12 cellular contexts compared by ENCODE assay signal in the genomic region with DNA sequence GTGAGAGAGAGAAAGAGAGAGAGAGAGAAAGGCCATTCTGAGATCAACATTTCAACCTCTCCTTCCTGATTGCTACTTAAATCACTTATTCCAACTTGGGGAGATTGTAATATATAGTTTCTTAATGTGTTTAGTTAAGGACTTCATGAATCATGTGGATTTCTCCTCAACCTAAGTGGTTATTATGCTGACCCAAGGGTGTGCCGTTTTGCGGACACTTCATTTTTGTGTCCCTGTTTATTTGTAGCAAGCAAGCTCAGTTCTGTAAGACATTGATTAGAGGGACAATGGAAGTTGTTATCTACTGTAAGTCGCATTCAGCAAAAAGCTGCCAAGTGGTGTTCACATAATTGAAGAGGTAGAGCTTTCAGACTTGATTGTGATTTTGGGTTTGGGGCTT. TPM values are rescaled to one million over a fixed set of nuclear protein-coding genes. Genes with fewer than 3 reads are reported as not detected.
A peak's percentile ranks its signal among the peaks of the same experiment; 100 is the strongest.
DNase-seq lines count a peak whose midpoint lies in the region; ATAC-seq, FAIRE-seq and TF ChIP-seq lines count a peak whose summit lies in the region.
"Had no signal": no experiment of that assay in that cellular context is flagged by ENCODE, and none has a peak within 500 bp of the region (broad histone marks: within the 10 kb centered on the region; RNA-seq: fewer than 3 reads in every experiment).

No MANE protein-coding gene starts in this region.

- FAIRE-seq in HepG2 (lab: Jason Lieb, UNC): no peak
- FAIRE-seq: GM12892 had no signal

- no peaks in the 10 kb centered on the region for H3K4me1 Mint-ChIP-seq in activated CD4-positive, alpha-beta T cell treated with anti-CD3 and anti-CD28 coated beads for 36 hours

- H3K36me3 ChIP-seq in right lobe of liver (no peaks in the 10 kb centered on the region), HepG2 (replicated peaks in 1 of 2; ENCODE audit: control insufficient read depth in 1 of 2, insufficient read depth in 2 of 2, low read length in 2 of 2) (no peaks in the 10 kb centered on the region), ovary (no peaks in the 10 kb centered on the region)
- H3K36me3 ChIP-seq: BLaER1 treated with 17β-estradiol and CSF1 and Interleukin-3, amounts not matched to agents 10 nM and 100 nM had no signal

- H3K27me3 Mint-ChIP-seq in activated CD4-positive, alpha-beta T cell treated with anti-CD3 and anti-CD28 coated beads for 36 hours: peaks cover 5% of the 10 kb centered on the region

- CTCF ChIA-PET in HepG2 (lab: Yijun Ruan, JAX; ENCODE audit: low intra/inter-chr PET ratio, low total read pairs): no interaction called here
- CTCF ChIA-PET in activated CD4-positive, alpha-beta T cell treated with anti-CD3 and anti-CD28 coated beads for 36 hours (lab: Charles Lee): no interaction called here

- H3K27me3 ChIP-seq in right lobe of liver: no peaks in the 10 kb centered on the region
- no peaks in the 10 kb centered on the region; a peak in 1 of 5 replicates for H3K27me3 ChIP-seq in HepG2 (ENCODE audit: control insufficient read depth in 1 of 2, insufficient read depth in 2 of 2, low read length in 2 of 2)
- H3K27me3 ChIP-seq in ovary: no peaks in the 10 kb centered on the region
- H3K27me3 ChIP-seq: BLaER1 treated with 17β-estradiol and CSF1 and Interleukin-3, amounts not matched to agents 10 nM and 100 nM had no signal

- in situ Hi-C loops in HepG2 (cut with HindIII; ENCODE audit: extremely low pct_ligation_motif_present, low pct_unique_long_range_greater_than_20kb): no loop called here

- no peak overlapping the region for H3K9ac ChIP-seq in HepG2 (ENCODE audit: insufficient read depth, low read depth, low read length)
- H3K9ac ChIP-seq: BLaER1 treated with 17β-estradiol and CSF1 and Interleukin-3, amounts not matched to agents 10 nM and 100 nM had no signal

- 35% methylated on average over 3 of the region's 3 CpGs for WGBS in right lobe of liver (ENCODE audit: insufficient coverage, low coverage, low lambda C conversion rate, missing lambda C conversion rate)
- WGBS in HepG2 (ENCODE audit: low lambda C conversion rate): 29% methylated on average over 3 of the region's 3 CpGs
- 5 to 11% (median 5%) methylated on average over 3 of the region's 3 CpGs for WGBS in ovary, 3 donors

- H3K9me3 Mint-ChIP-seq in activated CD4-positive, alpha-beta T cell treated with anti-CD3 and anti-CD28 coated beads for 36 hours (ENCODE audit: low read depth): no peaks in the 10 kb centered on the region

- TF ChIP-seq POLR2A in right lobe of liver (IDR thresholded peaks at IDR 0.05): no peak
- TF ChIP-seq POLR2A in HepG2 (IDR thresholded peaks at IDR 0.05; ENCODE audit: insufficient read depth in 1 of 2, low read depth in 2 of 2, low read length in 2 of 2): no peak
- TF ChIP-seq POLR2A in ovary (IDR thresholded peaks at IDR 0.05): no peak

- H4K20me1 ChIP-seq in HepG2 (ENCODE audit: insufficient read depth, low read length): no peaks in the 10 kb centered on the region
- H4K20me1 ChIP-seq: BLaER1 treated with 17β-estradiol and CSF1 and Interleukin-3, amounts not matched to agents 10 nM and 100 nM had no signal

- no peaks in the 10 kb centered on the region for H3K79me2 ChIP-seq in HepG2 (ENCODE audit: insufficient read depth, low read length)

- no peak for TF ChIP-seq RAD21 in HepG2 (CRISPR knock-in tag; IDR thresholded peaks at IDR 0.05)

- TF ChIP-seq CTCF in right lobe of liver (IDR thresholded peaks at IDR 0.05): no peak
- no peak for TF ChIP-seq CTCF in HepG2 (CRISPR knock-in tag; IDR thresholded peaks at IDR 0.05)
- TF ChIP-seq CTCF in fibroblast of mammary gland (conservative IDR thresholded peaks at IDR 0.05; ENCODE audit: control insufficient read depth, insufficient read depth, low read depth, low read length): no peak
- no peak for TF ChIP-seq CTCF in ovary (IDR thresholded peaks at IDR 0.05)

- H3K4me3 ChIP-seq in right lobe of liver: no peak overlapping the region
- H3K4me3 ChIP-seq in HepG2 (replicated peaks in 1 of 3; ENCODE audit: insufficient read depth in 1 of 3, low read depth in 2 of 3, low read length in 3 of 3): no peak overlapping the region
- peak overlapping the region; percentile 24 for H3K4me3 ChIP-seq in fibroblast of mammary gland (ENCODE audit: control insufficient read depth, low read depth, low read length)
- no peak overlapping the region for H3K4me3 ChIP-seq in ovary
- H3K4me3 ChIP-seq: BLaER1 treated with 17β-estradiol and CSF1 and Interleukin-3, amounts not matched to agents 10 nM and 100 nM had no signal

- H3K9me3 ChIP-seq in right lobe of liver (no peaks in the 10 kb centered on the region), HepG2 (ENCODE audit: low read length) (no peaks in the 10 kb centered on the region), ovary (no peaks in the 10 kb centered on the region)
- H3K9me3 ChIP-seq: BLaER1 treated with 17β-estradiol and CSF1 and Interleukin-3, amounts not matched to agents 10 nM and 100 nM had no signal

- H3K4me1 ChIP-seq in right lobe of liver: no peaks in the 10 kb centered on the region
- no peaks in the 10 kb centered on the region for H3K4me1 ChIP-seq in HepG2 (ENCODE audit: insufficient read depth, low read length)
- peaks cover 20% of the 10 kb centered on the region for H3K4me1 ChIP-seq in ovary (ENCODE audit: insufficient read depth)

- no peak overlapping the region for H3K27ac Mint-ChIP-seq in activated CD4-positive, alpha-beta T cell treated with anti-CD3 and anti-CD28 coated beads for 36 hours

- intact Hi-C loops in right lobe of liver (cut with DNase I): no loop called here
- intact Hi-C loops in HepG2 (cut with micrococcal nuclease; ENCODE audit: unreplicated experiment): no loop called here
- intact Hi-C loops in ovary (cut with DNase I): loop anchor here in 1 of 4 donors (2.0 to 5.0 kb wide), 2 partner anchors 20 to 77 kb away; partner anchors contain the start of gene COL1A2
- intact Hi-C loops in activated CD4-positive, alpha-beta T cell treated with anti-CD3 and anti-CD28 coated beads for 36 hours (cut with DNase I, micrococcal nuclease): no loop called here

- TF ChIP-seq EP300 in HepG2 (IDR thresholded peaks at IDR 0.05; ENCODE audit: low read depth in 2 of 2, low read length in 2 of 2) (no peak), HepG2 (CRISPR knock-in tag; IDR thresholded peaks at IDR 0.05; ENCODE audit: borderline replicate concordance) (no peak), ovary (IDR thresholded peaks at IDR 0.05) (no peak)

- H3K36me3 Mint-ChIP-seq in activated CD4-positive, alpha-beta T cell treated with anti-CD3 and anti-CD28 coated beads for 36 hours (ENCODE audit: low read depth): no peaks in the 10 kb centered on the region

- H2AFZ ChIP-seq in HepG2 (ENCODE audit: low read length): no peak overlapping the region

- BruUV-seq in HepG2 (replicated peaks; lab: Mats Ljungman, UMichigan): no TSS peak

- no peak for ATAC-seq in right lobe of liver
- no peak for ATAC-seq in HepG2
- ATAC-seq in activated CD4-positive, alpha-beta T cell treated with anti-CD3 and anti-CD28 coated beads for 36 hours: no peak
- no peak for ATAC-seq in HG03457 (IDR thresholded peaks at IDR 0.05; ENCODE audit: unreplicated experiment)

- peak overlapping the region; percentile 20 to 45 (median 32) for H3K27ac ChIP-seq in right lobe of liver
- no peak overlapping the region for H3K27ac ChIP-seq in HepG2 (ENCODE audit: extremely low read length, insufficient read depth, low read length)
- H3K27ac ChIP-seq in ovary: peak overlapping the region; percentile 40 to 87

- POLR2A ChIA-PET in HepG2 (lab: Yijun Ruan, JAX): no interaction called here
- POLR2A ChIA-PET in activated CD4-positive, alpha-beta T cell treated with anti-CD3 and anti-CD28 coated beads for 36 hours (lab: Charles Lee): no interaction called here

- no peak overlapping the region for H3K4me2 ChIP-seq in HepG2 (ENCODE audit: low read depth, low read length)

- no peak for DNase-seq in right lobe of liver
- DNase-seq in HepG2 (ENCODE audit: low spot score): no peak
- DNase-seq in fibroblast of mammary gland (ENCODE audit: low read depth): peak; percentile 48
- no peak for DNase-seq in ovary
- DNase-seq in activated CD4-positive, alpha-beta T cell treated with anti-CD3 and anti-CD28 coated beads for 36 hours: no peak
- DNase-seq in DMS79 treated with DMSO at 0.1 percent for 48 hours (lab: John Stamatoyannopoulos, UW): no peak
- no peak for DNase-seq in NCI-H526 treated with DMSO at 0.1 percent for 48 hours (lab: John Stamatoyannopoulos, UW)
- DNase-seq: NCI-H1417; stimulated activated CD4-positive, alpha-beta T cell treated with anti-CD3 and anti-CD28 coated beads, Interleukin-1b, Interleukin-23, amount 100 ng/mL, for 48 hours had no signal

- no peak overlapping the region for H3K4me3 Mint-ChIP-seq in activated CD4-positive, alpha-beta T cell treated with anti-CD3 and anti-CD28 coated beads for 36 hours

RNA-seq across cellular contexts. Expression of gene COL1A2, which starts 20.0 kb away (rescaled TPM):
- 10 to 100 TPM in 5 of 6 experiments, 1 to 10 TPM in 1; 5.6 to 49.8 (median 18.4) TPM for total RNA-seq in right lobe of liver
- not detected in 2 replicates for total RNA-seq in HepG2 (2016; rRNA removed; fragmentation: Illumina TruSeq; extraction: Trizol)
- total RNA-seq in HepG2 (2016; cell fraction: cytosol; rRNA removed; fragmentation: Illumina TruSeq; extraction: Trizol; ENCODE audit: low read depth): not detected in 2 replicates
- total RNA-seq in HepG2 (2016; cell fraction: insoluble cytoplasmic fraction; rRNA removed; fragmentation: Illumina TruSeq; extraction: Trizol): not detected in 2 replicates
- total RNA-seq in HepG2 (2016; cell fraction: membrane; rRNA removed; fragmentation: Illumina TruSeq; extraction: Trizol): not detected in 2 replicates
- not detected in 2 replicates for total RNA-seq in HepG2 (2016; cell fraction: nucleus; rRNA removed; fragmentation: Illumina TruSeq; extraction: Trizol)
- polyA plus RNA-seq in HepG2 (2011; rRNA removed): not detected in 2 replicates
- not detected in 2 replicates for polyA plus RNA-seq in HepG2 (2011; cell fraction: cytosol; rRNA removed)
- not detected in 2 replicates for polyA plus RNA-seq in HepG2 (2011; cell fraction: nucleus; rRNA removed)
- not detected in 2 replicates for polyA plus RNA-seq in HepG2 (2012)
- polyA plus RNA-seq in HepG2 (2016; cell fraction: cytosol; fragmentation: Illumina TruSeq; extraction: Trizol; ENCODE audit: low read depth): not detected in 2 replicates
- not detected in 2 replicates for polyA plus RNA-seq in HepG2 (2016; cell fraction: insoluble cytoplasmic fraction; fragmentation: Illumina TruSeq; extraction: Trizol; ENCODE audit: low read depth)
- polyA plus RNA-seq in HepG2 (2016; cell fraction: membrane; fragmentation: Illumina TruSeq; extraction: Trizol; ENCODE audit: low read depth): not detected in 2 replicates
- not detected in 2 replicates for polyA plus RNA-seq in HepG2 (2016; cell fraction: nucleus; fragmentation: Illumina TruSeq; extraction: Trizol; ENCODE audit: insufficient read depth, low read depth)
- 0.07 TPM in 1 of 2 replicates, not detected in the other for polyA minus RNA-seq in HepG2 (2011; rRNA and poly(A)+ RNA removed; ENCODE audit: low replicate concordance)
- not detected in 2 replicates for polyA minus RNA-seq in HepG2 (2011; cell fraction: cytosol; rRNA and poly(A)+ RNA removed)
- polyA minus RNA-seq in HepG2 (2011; cell fraction: nucleus; rRNA and poly(A)+ RNA removed): not detected in 2 replicates
- total RNA-seq in ovary: 100 to 1,000 TPM; 133 to 659 (median 497) TPM
- polyA plus RNA-seq in ovary: 1,000 to 10,000 TPM in 1 of 2 donors, 100 to 1,000 TPM in 1; 457 to 2,370 TPM
- under 1 TPM; 0.11 to 0.19 TPM for total RNA-seq in activated CD4-positive, alpha-beta T cell treated with anti-CD3 and anti-CD28 coated beads for 36 hours

Comparison
In these comparisons a context has a peak if more than half of its experiments do, and no peak if none do; other contexts are left out.
1. RNA of gene COL1A2, which starts 20.0 kb away (total RNA-seq): 133 to 659 TPM in ovary and 5.6 to 49.8 TPM in right lobe of liver; 0.11 to 0.19 TPM in activated CD4-positive, alpha-beta T cell treated with anti-CD3 and anti-CD28 coated beads for 36 hours and not detected in HepG2; every median in the first group is over 4 times any median in the second.